8 cellular contexts compared by ENCODE assay signal in the genomic region with DNA sequence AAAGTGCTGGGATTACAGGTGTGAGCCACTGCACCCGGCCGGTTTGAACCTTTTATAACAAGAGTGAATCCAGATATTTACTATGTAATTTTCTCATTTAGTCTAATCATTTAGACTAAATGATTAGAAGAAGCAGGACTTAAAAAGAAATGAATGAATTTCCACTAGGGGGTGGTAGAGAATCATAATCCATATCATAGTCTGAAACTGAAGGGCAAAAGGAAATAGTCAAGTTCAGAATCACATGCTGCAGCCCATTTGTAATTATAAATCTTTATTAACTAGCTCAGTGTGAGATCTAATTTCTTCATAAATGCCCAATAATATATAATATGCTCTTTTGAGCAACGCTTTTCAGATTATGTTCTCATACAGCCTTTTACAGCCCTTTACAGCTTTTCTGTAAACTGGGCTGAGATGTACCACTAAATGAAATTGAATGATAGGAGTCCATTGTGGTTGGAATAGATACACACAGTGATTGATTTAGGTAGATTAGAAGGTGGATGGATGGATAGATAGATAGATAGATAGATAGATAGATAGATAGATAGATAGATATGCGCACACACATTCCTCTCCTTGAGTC. TPM values are rescaled to one million over a fixed set of nuclear protein-coding genes. Genes with fewer than 3 reads are reported as not detected.
DNase-seq lines count a peak whose midpoint lies in the region; ATAC-seq, FAIRE-seq and TF ChIP-seq lines count a peak whose summit lies in the region.

No MANE protein-coding gene starts in this region.

- peak; percentile 74 for FAIRE-seq in K562 (lab: Jason Lieb, UNC)
- FAIRE-seq in keratinocyte (lab: Jason Lieb, UNC), result no peak

- no peak overlapping the region for H3K27ac Mint-ChIP-seq in CD14-positive monocyte

- no peak for TF ChIP-seq POLR2A in HCT116 (IDR thresholded peaks at IDR 0.05; ENCODE audit: borderline replicate concordance, extremely low read depth, insufficient read depth, insufficient read length)
- TF ChIP-seq POLR2A in K562 (conservative IDR thresholded peaks at IDR 0.05), result no peak

- ATAC-seq in HCT116 (peak; percentile 80), K562 (peak; percentile 81), thoracic aorta (ENCODE audit: insufficient number of reproducible peaks, low FRiP score, low read depth) (no peak), HG02981 (IDR thresholded peaks at IDR 0.05; ENCODE audit: unreplicated experiment) (no peak)

- H4K20me1 ChIP-seq in HCT116 (ENCODE audit: insufficient read depth) (no peaks in the 10 kb centered on the region), K562 (replicated peaks; ENCODE audit: control insufficient read depth, insufficient read depth, low read length) (no peaks in the 10 kb centered on the region), keratinocyte (ENCODE audit: control insufficient read depth, extremely low read depth, insufficient read depth, low read length) (no peaks in the 10 kb centered on the region)

- no peaks in the 10 kb centered on the region for H3K9me1 ChIP-seq in K562 (ENCODE audit: control insufficient read depth, insufficient read depth, low read length)
- no peaks in the 10 kb centered on the region for H3K9me1 ChIP-seq in keratinocyte (ENCODE audit: control insufficient read depth, extremely low read depth, insufficient read depth, low read length)

- TF ChIP-seq EP300 in K562 (IDR thresholded peaks at IDR 0.05; ENCODE audit: low read length), result no peak

- H3K27me3 ChIP-seq in HCT116 (ENCODE audit: insufficient read depth, low read length) (no peaks in the 10 kb centered on the region), K562 (ENCODE audit: control insufficient read depth in 2 of 2, insufficient read depth in 2 of 2, low read length in 2 of 2) (peaks cover 8 to 13% of the 10 kb centered on the region in 2 experiments; a peak in 4 of 5 replicates), keratinocyte (ENCODE audit: control insufficient read depth, extremely low read depth, insufficient read depth, low read length) (no peaks in the 10 kb centered on the region), thoracic aorta (replicated peaks; ENCODE audit: insufficient read depth) (no peaks in the 10 kb centered on the region)

- intact Hi-C loops in CD14-positive monocyte (cut with micrococcal nuclease) (loop anchor here (1.0 to 5.0 kb wide), 3 partner anchors 47 to 99 kb away; no protein-coding TSS in a partner anchor), HCT116 (cut with micrococcal nuclease) (loop anchor here (1.0 to 5.0 kb wide), 4 partner anchors 47 to 99 kb away; a partner anchor contains a TSS), K562 (cut with micrococcal nuclease) (loop anchor here (1.0 to 10.0 kb wide), 3 partner anchors 62 to 209 kb away; no protein-coding TSS in a partner anchor)

- peaks cover 14% of the 10 kb centered on the region for H3K4me1 Mint-ChIP-seq in CD14-positive monocyte

- H3K9me2 ChIP-seq in HCT116 (ENCODE audit: insufficient read depth), result no peaks in the 10 kb centered on the region

- TF ChIP-seq CTCF in CD14-positive monocyte (IDR thresholded peaks at IDR 0.05) (peak; percentile 78), HCT116 (IDR thresholded peaks at IDR 0.05 in 2 of 3, conservative IDR thresholded peaks at IDR 0.05 in 1 of 3; ENCODE audit: borderline replicate concordance in 1 of 3, insufficient read depth in 1 of 3, low read depth in 2 of 3, low read length in 2 of 3) (peak; percentile 33 to 80 (median 64)), K562 (IDR thresholded peaks at IDR 0.05 in 2 of 3, conservative IDR thresholded peaks at IDR 0.05 in 1 of 3; ENCODE audit: insufficient read depth in 2 of 3, low read depth in 1 of 3, low read length in 3 of 3) (peak; percentile 39 to 87 (median 56); a peak in 4 of 6 replicates), keratinocyte (optimal IDR thresholded peaks at IDR 0.05 in 1 of 3, IDR thresholded peaks at IDR 0.05 in 1 of 3, conservative IDR thresholded peaks at IDR 0.05 in 1 of 3; ENCODE audit: extremely low read depth in 1 of 3, insufficient read depth in 2 of 3, low read length in 3 of 3) (peak in 2 of 3 experiments; percentile 19 to 39), thoracic aorta (IDR thresholded peaks at IDR 0.05) (peak; percentile 59)

- H3K9ac ChIP-seq in HCT116 (ENCODE audit: low read length) (no peak overlapping the region), K562 (ENCODE audit: insufficient read depth in 1 of 2, low read depth in 2 of 2, low read length in 2 of 2) (no peak overlapping the region), keratinocyte (ENCODE audit: control insufficient read depth, extremely low read depth, insufficient read depth, low read length) (no peak overlapping the region)

- no TSS peak for BruUV-seq in HCT116 (replicated peaks; lab: Mats Ljungman, UMichigan)
- BruUV-seq in K562 (replicated peaks; lab: Mats Ljungman, UMichigan), result no TSS peak

- no peaks in the 10 kb centered on the region for H3K9me3 ChIP-seq in HCT116 (ENCODE audit: control insufficient read depth in 1 of 2, insufficient read depth in 1 of 2, low read depth in 1 of 2, low read length in 2 of 2)
- H3K9me3 ChIP-seq in K562 (replicated peaks; ENCODE audit: control insufficient read depth, insufficient read depth, low read depth, low read length), result no peaks in the 10 kb centered on the region
- H3K9me3 ChIP-seq in keratinocyte (ENCODE audit: control insufficient read depth, low read depth, low read length), result no peaks in the 10 kb centered on the region
- H3K9me3 ChIP-seq in thoracic aorta, result no peaks in the 10 kb centered on the region

- H2AFZ ChIP-seq in HCT116 (ENCODE audit: low read depth, low read length, poor library complexity, severe bottlenecking) (peak overlapping the region; percentile 80), K562 (ENCODE audit: low read depth, low read length) (no peak overlapping the region), keratinocyte (ENCODE audit: control insufficient read depth, low read length) (no peak overlapping the region)

- POLR2A ChIA-PET in HCT116 (lab: Charles Lee) (interaction anchor here (1.4 to 1.6 kb wide), 2 partner anchors 85 to 99 kb away, joined by 6 to 19 read pairs; no protein-coding TSS in a partner anchor), K562 (lab: Yijun Ruan, JAX) (interaction anchor here (0.6 to 1.0 kb wide), 2 partner anchors 66 to 99 kb away, joined by 3 read pairs; no protein-coding TSS in a partner anchor)

- DNase-seq in CD14-positive monocyte (ENCODE audit: low spot score) (no peak), HCT116 (ENCODE audit: low read depth, low spot score) (peak; percentile 72), NCI-H526 (lab: John Stamatoyannopoulos, UW) (peak; percentile 53 to 85), K562 (ENCODE audit: extremely low read depth in 1 of 4, low spot score in 3 of 4) (peak in 3 of 4 experiments; percentile 31 to 78 (median 63)), keratinocyte (ENCODE audit: low read depth, low spot score) (no peak), thoracic aorta (ENCODE audit: low spot score) (no peak), NCI-H128 (lab: John Stamatoyannopoulos, UW; ENCODE audit: unreplicated experiment) (no peak)

- dilution Hi-C loops in keratinocyte (cut with MboI; ENCODE audit: extremely low pct_ligation_motif_present, low sequenced_read_pairs), result no loop called here

- RAD21 ChIA-PET in HCT116 (lab: Charles Lee; ENCODE audit: low non-redundant PET in 1 of 2, low total read pairs in 2 of 2, uncharacterized antibody in 2 of 2, unreplicated experiment in 2 of 2), result interaction anchor here (1.0 to 1.7 kb wide), 3 partner anchors 48 to 99 kb away, joined by 3 to 8 read pairs (median 4); no protein-coding TSS in a partner anchor

- no peaks in the 10 kb centered on the region for H3K9me3 Mint-ChIP-seq in CD14-positive monocyte

- H3K79me2 ChIP-seq in HCT116 (ENCODE audit: insufficient read depth, low read length) (no peaks in the 10 kb centered on the region), K562 (ENCODE audit: control insufficient read depth, insufficient read depth, low read length) (no peaks in the 10 kb centered on the region), keratinocyte (ENCODE audit: control insufficient read depth, insufficient read depth, low read length) (no peaks in the 10 kb centered on the region)

- TF ChIP-seq RAD21 in HCT116 (IDR thresholded peaks at IDR 0.05; ENCODE audit: low read depth), result peak; percentile 86
- peak; percentile 91 to 93 for TF ChIP-seq RAD21 in K562 (CRISPR knock-in tag; conservative IDR thresholded peaks at IDR 0.05 in 1 of 2, IDR thresholded peaks at IDR 0.05 in 1 of 2)

- H3K4me3 Mint-ChIP-seq in CD14-positive monocyte, result no peak overlapping the region

- H3K36me3 ChIP-seq in HCT116 (ENCODE audit: control insufficient read depth in 1 of 2, insufficient read depth in 2 of 2, low read length in 2 of 2), result no peaks in the 10 kb centered on the region
- H3K36me3 ChIP-seq in K562 (ENCODE audit: control insufficient read depth, insufficient read depth, low read length), result no peaks in the 10 kb centered on the region
- H3K36me3 ChIP-seq in keratinocyte (ENCODE audit: control insufficient read depth in 2 of 2, extremely low read depth in 1 of 2, insufficient read depth in 2 of 2, low read length in 2 of 2), result no peaks in the 10 kb centered on the region
- H3K36me3 ChIP-seq in thoracic aorta, result no peaks in the 10 kb centered on the region

- H3K27me3 Mint-ChIP-seq in CD14-positive monocyte (ENCODE audit: low read depth in 3 of 3), result peaks cover 5 to 7% (median 7%) of the 10 kb centered on the region in 3 donors

- H3K4me3 ChIP-seq in HCT116 (replicated peaks in 1 of 2; ENCODE audit: low read depth in 1 of 2, low read length in 2 of 2), result no peak overlapping the region
- H3K4me3 ChIP-seq in K562, result no peak overlapping the region
- H3K4me3 ChIP-seq in keratinocyte (ENCODE audit: control insufficient read depth in 2 of 3, extremely low read depth in 1 of 3, insufficient read depth in 2 of 3, low read depth in 1 of 3, low read length in 3 of 3), result no peak overlapping the region
- H3K4me3 ChIP-seq in thoracic aorta, result no peak overlapping the region

- H3K27ac ChIP-seq in HCT116 (ENCODE audit: low read depth, low read length), result no peak overlapping the region
- no peak overlapping the region for H3K27ac ChIP-seq in K562 (ENCODE audit: extremely low read depth, low read depth, low read length)
- H3K27ac ChIP-seq in keratinocyte (ENCODE audit: control insufficient read depth, insufficient read depth, low read length), result no peak overlapping the region
- H3K27ac ChIP-seq in thoracic aorta, result no peak overlapping the region

- H3K4me1 ChIP-seq in HCT116 (ENCODE audit: control insufficient read depth in 1 of 2, insufficient read depth in 2 of 2, low read length in 2 of 2) (peaks cover 0 to 7% of the 10 kb centered on the region in 2 experiments; a peak in 2 of 4 replicates), K562 (replicated peaks in 1 of 2; ENCODE audit: control insufficient read depth in 2 of 2, insufficient read depth in 2 of 2, low read length in 2 of 2) (no peaks in the 10 kb centered on the region), keratinocyte (ENCODE audit: control insufficient read depth, extremely low read depth, insufficient read depth, low read length) (peaks cover 10% of the 10 kb centered on the region), thoracic aorta (ENCODE audit: control insufficient read depth in 1 of 2, low read depth in 2 of 2) (peaks cover 3 to 7% of the 10 kb centered on the region in 2 donors)

- CTCF ChIA-PET in HCT116 (lab: Charles Lee) (interaction anchor here (0.6 to 2.1 kb wide), 14 partner anchors 8 to 101 kb away, joined by 3 to 39 read pairs (median 4); a partner anchor contains a TSS), K562 (lab: Yijun Ruan, JAX; ENCODE audit: low intra/inter-chr PET ratio) (interaction anchor here (0.6 to 4.0 kb wide), 12 partner anchors 18 to 206 kb away, joined by 3 to 84 read pairs (median 4); no protein-coding TSS in a partner anchor)

- peaks cover 0 to 3% of the 10 kb centered on the region in 2 donors for H3K36me3 Mint-ChIP-seq in CD14-positive monocyte

- 19% methylated on average over 4 of the region's 4 CpGs for WGBS in K562 (ENCODE audit: insufficient coverage, low coverage, missing lambda C conversion rate)

- in situ Hi-C loops in K562 (cut with MboI), result loop anchor here (5.0 kb wide), 1 partner anchor 102 kb away; no protein-coding TSS in a partner anchor

- H3K4me2 ChIP-seq in HCT116 (ENCODE audit: low read length) (no peak overlapping the region), K562 (ENCODE audit: insufficient read depth, low read length) (no peak overlapping the region), keratinocyte (ENCODE audit: control insufficient read depth, extremely low read depth, insufficient read depth, low read depth, low read length) (no peak overlapping the region)

RNA-seq across cellular contexts. Expression of a gene that starts 31.8 kb away (rescaled TPM):
- polyA plus RNA-seq in CD14-positive monocyte (100 to 1,000 TPM; 350 to 405 TPM), K562 (2011; rRNA removed) (1.7 and 2.6 TPM in 2 replicates), K562 (2014; fragmentation: Illumina TruSeq; extraction: Trizol) (1.8 and 2.1 TPM in 2 replicates), K562 (2014; fragmentation: Nextera tagmentation; extraction: Ambion mirVana) (1 to 10 TPM; 1.9 to 2.8 TPM), K562 (2014; rRNA removed) (2.4 and 2.5 TPM in 2 replicates), keratinocyte (21.3 to 29.0 TPM (median 25.4 TPM) in 3 replicates)
- total RNA-seq in HCT116 (2021; ENCODE audit: unreplicated experiment) (8.1 TPM), K562 (2014; rRNA removed) (3.0 TPM in 2 replicates), K562 (2014; rRNA removed; fragmentation: Illumina TruSeq; extraction: Trizol) (1.1 and 1.8 TPM in 2 replicates), K562 (2015; rRNA removed; fragmentation: Illumina TruSeq; extraction: Trizol) (2.3 and 3.7 TPM in 2 replicates), K562 (2021) (3.2 and 3.4 TPM in 2 replicates), thoracic aorta (10 to 100 TPM; 24.2 to 25.7 TPM)
- polyA plus RNA-seq in HCT116 (2012), result 11.0 and 12.5 TPM in 2 replicates
- 0.14 and 0.19 TPM in 2 replicates for total RNA-seq in K562 (2011; cell fraction: chromatin; rRNA removed; ENCODE audit: low replicate concordance)
- total RNA-seq in K562 (2011; cell fraction: nucleolus; rRNA removed), result 0.67 TPM in 1 of 2 replicates, not detected in the other
- 0.23 and 0.59 TPM in 2 replicates for total RNA-seq in K562 (2011; cell fraction: nucleoplasm; rRNA removed)
- 3.4 and 3.6 TPM in 2 replicates for polyA plus RNA-seq in K562 (2011; cell fraction: cytosol; rRNA removed)
- polyA plus RNA-seq in K562 (2011; cell fraction: nucleus; rRNA removed), result 0.68 and 1.4 TPM in 2 replicates
- 7.3 and 12.9 TPM in 2 replicates for polyA plus RNA-seq in K562 (2012)
- 0.33 and 0.70 TPM in 2 replicates for polyA minus RNA-seq in K562 (2011; rRNA and poly(A)+ RNA removed)
- 2.0 TPM in 1 of 2 replicates, not detected in the other for polyA minus RNA-seq in K562 (2011; cell fraction: cytosol; rRNA and poly(A)+ RNA removed)
- polyA minus RNA-seq in K562 (2011; cell fraction: nucleus; rRNA and poly(A)+ RNA removed), result 0.44 and 0.94 TPM in 2 replicates
- polyA plus RNA-seq in keratinocyte (2011; ENCODE audit: low read depth), result 0.69 TPM
- 10.9 and 17.9 TPM in 2 replicates for polyA plus RNA-seq in keratinocyte (2011; cell fraction: cytosol; rRNA removed)
- polyA plus RNA-seq in keratinocyte (2011; cell fraction: nucleus; rRNA removed), result 6.6 TPM in 2 replicates
- 1.4 and 28.6 TPM in 2 replicates for polyA plus RNA-seq in keratinocyte (2012; ENCODE audit: low replicate concordance)
- polyA minus RNA-seq in keratinocyte, result 13.0 to 16.5 TPM (median 14.0 TPM) in 3 replicates
- polyA minus RNA-seq in keratinocyte (2011; cell fraction: cytosol; rRNA and poly(A)+ RNA removed), result 9.2 TPM
- polyA minus RNA-seq in keratinocyte (2011; cell fraction: nucleus; rRNA and poly(A)+ RNA removed), result 1.3 and 1.5 TPM in 2 replicates

RNA-seq across cellular contexts. Expression of a gene that starts 32.3 kb away (rescaled TPM):
- polyA plus RNA-seq in CD14-positive monocyte, result 100 to 1,000 TPM; 204 to 221 TPM
- 32.2 TPM for total RNA-seq in HCT116 (2021; ENCODE audit: unreplicated experiment)
- polyA plus RNA-seq in HCT116 (2012), result 49.6 and 50.8 TPM in 2 replicates
- 5.1 and 12.0 TPM in 2 replicates for total RNA-seq in K562 (2011; cell fraction: chromatin; rRNA removed; ENCODE audit: low replicate concordance)
- total RNA-seq in K562 (2011; cell fraction: nucleolus; rRNA removed), result 7.8 and 9.3 TPM in 2 replicates
- total RNA-seq in K562 (2011; cell fraction: nucleoplasm; rRNA removed), result 6.3 and 7.5 TPM in 2 replicates
- 3.5 and 8.6 TPM in 2 replicates for total RNA-seq in K562 (2014; rRNA removed)
- total RNA-seq in K562 (2014; rRNA removed; fragmentation: Illumina TruSeq; extraction: Trizol), result 2.6 and 4.2 TPM in 2 replicates
- 3.6 and 3.9 TPM in 2 replicates for total RNA-seq in K562 (2015; rRNA removed; fragmentation: Illumina TruSeq; extraction: Trizol)
- total RNA-seq in K562 (2021), result 5.5 and 6.3 TPM in 2 replicates
- polyA plus RNA-seq in K562 (2011; rRNA removed), result 4.3 and 9.2 TPM in 2 replicates
- 5.1 and 6.7 TPM in 2 replicates for polyA plus RNA-seq in K562 (2011; cell fraction: cytosol; rRNA removed)
- polyA plus RNA-seq in K562 (2011; cell fraction: nucleus; rRNA removed), result 6.2 and 11.2 TPM in 2 replicates
- 6.4 and 12.2 TPM in 2 replicates for polyA plus RNA-seq in K562 (2012)
- polyA plus RNA-seq in K562 (2014; fragmentation: Illumina TruSeq; extraction: Trizol), result 4.0 and 4.9 TPM in 2 replicates
- 1 to 10 TPM; 1.3 to 1.7 TPM for polyA plus RNA-seq in K562 (2014; fragmentation: Nextera tagmentation; extraction: Ambion mirVana)
- 6.0 and 6.9 TPM in 2 replicates for polyA plus RNA-seq in K562 (2014; rRNA removed)
- 4.4 and 6.5 TPM in 2 replicates for polyA minus RNA-seq in K562 (2011; rRNA and poly(A)+ RNA removed)
- polyA minus RNA-seq in K562 (2011; cell fraction: cytosol; rRNA and poly(A)+ RNA removed), result 2.5 and 3.3 TPM in 2 replicates
- 1.5 and 3.1 TPM in 2 replicates for polyA minus RNA-seq in K562 (2011; cell fraction: nucleus; rRNA and poly(A)+ RNA removed)
- polyA plus RNA-seq in keratinocyte, result 56.1 to 81.7 TPM (median 61.4 TPM) in 3 replicates
- 10.9 TPM for polyA plus RNA-seq in keratinocyte (2011; ENCODE audit: low read depth)
- polyA plus RNA-seq in keratinocyte (2011; cell fraction: cytosol; rRNA removed), result 44.3 and 45.6 TPM in 2 replicates
- polyA plus RNA-seq in keratinocyte (2011; cell fraction: nucleus; rRNA removed), result 92.6 and 97.3 TPM in 2 replicates
- 47.4 and 68.3 TPM in 2 replicates for polyA plus RNA-seq in keratinocyte (2012; ENCODE audit: low replicate concordance)
- 74.6 to 93.6 TPM (median 82.4 TPM) in 3 replicates for polyA minus RNA-seq in keratinocyte
- polyA minus RNA-seq in keratinocyte (2011; cell fraction: cytosol; rRNA and poly(A)+ RNA removed), result 72.1 TPM
- polyA minus RNA-seq in keratinocyte (2011; cell fraction: nucleus; rRNA and poly(A)+ RNA removed), result 81.8 and 84.9 TPM in 2 replicates
- 10 to 100 TPM; 41.6 to 46.9 TPM for total RNA-seq in thoracic aorta

RNA-seq across cellular contexts. Expression of a gene that starts 41.9 kb away (rescaled TPM):
- polyA plus RNA-seq in CD14-positive monocyte (100 to 1,000 TPM; 487 to 534 TPM), K562 (2011; rRNA removed) (0.12 and 0.71 TPM in 2 replicates), K562 (2014; fragmentation: Illumina TruSeq; extraction: Trizol) (2.0 and 2.7 TPM in 2 replicates), K562 (2014; fragmentation: Nextera tagmentation; extraction: Ambion mirVana) (1 to 10 TPM; 2.4 to 2.6 TPM), K562 (2014; rRNA removed) (2.8 and 4.4 TPM in 2 replicates), keratinocyte (44.4 to 66.7 TPM (median 63.4 TPM) in 3 replicates)
- total RNA-seq in HCT116 (2021; ENCODE audit: unreplicated experiment) (0.96 TPM), K562 (2014; rRNA removed) (2.0 and 3.7 TPM in 2 replicates), K562 (2014; rRNA removed; fragmentation: Illumina TruSeq; extraction: Trizol) (1.9 and 2.0 TPM in 2 replicates), K562 (2015; rRNA removed; fragmentation: Illumina TruSeq; extraction: Trizol) (3.2 and 4.0 TPM in 2 replicates), K562 (2021) (2.9 and 3.3 TPM in 2 replicates), thoracic aorta (10 to 100 TPM; 28.4 to 43.3 TPM)
- polyA plus RNA-seq in HCT116 (2012), result 1.1 and 1.4 TPM in 2 replicates
- 0.30 and 0.72 TPM in 2 replicates for total RNA-seq in K562 (2011; cell fraction: chromatin; rRNA removed; ENCODE audit: low replicate concordance)
- total RNA-seq in K562 (2011; cell fraction: nucleolus; rRNA removed), result 0.17 TPM in 1 of 2 replicates, not detected in the other
- 0.59 TPM in 1 of 2 replicates, not detected in the other for total RNA-seq in K562 (2011; cell fraction: nucleoplasm; rRNA removed)
- polyA plus RNA-seq in K562 (2011; cell fraction: cytosol; rRNA removed), result 0.37 and 0.66 TPM in 2 replicates
- 0.11 and 0.47 TPM in 2 replicates for polyA plus RNA-seq in K562 (2011; cell fraction: nucleus; rRNA removed)
- 4.3 and 11.5 TPM in 2 replicates for polyA plus RNA-seq in K562 (2012)
- 0.18 TPM in 1 of 2 replicates, not detected in the other for polyA minus RNA-seq in K562 (2011; rRNA and poly(A)+ RNA removed)
- polyA minus RNA-seq in K562 (2011; cell fraction: cytosol; rRNA and poly(A)+ RNA removed), result 2.5 TPM in 1 of 2 replicates, not detected in the other
- 0.13 and 0.44 TPM in 2 replicates for polyA minus RNA-seq in K562 (2011; cell fraction: nucleus; rRNA and poly(A)+ RNA removed)
- 10.5 TPM for polyA plus RNA-seq in keratinocyte (2011; ENCODE audit: low read depth)
- polyA plus RNA-seq in keratinocyte (2011; cell fraction: cytosol; rRNA removed), result 34.6 and 43.8 TPM in 2 replicates
- polyA plus RNA-seq in keratinocyte (2011; cell fraction: nucleus; rRNA removed), result 24.8 and 26.6 TPM in 2 replicates
- 17.9 and 59.2 TPM in 2 replicates for polyA plus RNA-seq in keratinocyte (2012; ENCODE audit: low replicate concordance)
- 20.2 to 36.4 TPM (median 31.7 TPM) in 3 replicates for polyA minus RNA-seq in keratinocyte
- 11.1 TPM for polyA minus RNA-seq in keratinocyte (2011; cell fraction: cytosol; rRNA and poly(A)+ RNA removed)
- polyA minus RNA-seq in keratinocyte (2011; cell fraction: nucleus; rRNA and poly(A)+ RNA removed), result 4.3 and 5.0 TPM in 2 replicates

RNA-seq across cellular contexts. Expression of a gene that starts 47.3 kb away (rescaled TPM):
- 10 to 100 TPM; 12.6 to 25.9 TPM for polyA plus RNA-seq in CD14-positive monocyte
- 59.9 TPM for total RNA-seq in HCT116 (2021; ENCODE audit: unreplicated experiment)
- polyA plus RNA-seq in HCT116 (2012), result 43.9 and 67.4 TPM in 2 replicates
- 57.7 and 67.6 TPM in 2 replicates for total RNA-seq in K562 (2011; cell fraction: chromatin; rRNA removed; ENCODE audit: low replicate concordance)
- total RNA-seq in K562 (2011; cell fraction: nucleolus; rRNA removed), result 84.4 and 89.1 TPM in 2 replicates
- total RNA-seq in K562 (2011; cell fraction: nucleoplasm; rRNA removed), result 63.3 and 85.4 TPM in 2 replicates
- total RNA-seq in K562 (2014; rRNA removed), result 19.8 and 26.6 TPM in 2 replicates
- total RNA-seq in K562 (2014; rRNA removed; fragmentation: Illumina TruSeq; extraction: Trizol), result 12.9 and 18.4 TPM in 2 replicates
- 13.9 and 15.2 TPM in 2 replicates for total RNA-seq in K562 (2015; rRNA removed; fragmentation: Illumina TruSeq; extraction: Trizol)
- total RNA-seq in K562 (2021), result 47.2 and 53.5 TPM in 2 replicates
- polyA plus RNA-seq in K562 (2011; rRNA removed), result 15.7 and 19.6 TPM in 2 replicates
- polyA plus RNA-seq in K562 (2011; cell fraction: cytosol; rRNA removed), result 14.2 and 21.5 TPM in 2 replicates
- 53.7 and 124 TPM in 2 replicates for polyA plus RNA-seq in K562 (2011; cell fraction: nucleus; rRNA removed)
- 19.9 and 26.3 TPM in 2 replicates for polyA plus RNA-seq in K562 (2012)
- polyA plus RNA-seq in K562 (2014; fragmentation: Illumina TruSeq; extraction: Trizol), result 26.8 and 27.3 TPM in 2 replicates
- polyA plus RNA-seq in K562 (2014; fragmentation: Nextera tagmentation; extraction: Ambion mirVana), result 1 to 10 TPM; 2.0 to 3.1 TPM
- 27.7 and 35.3 TPM in 2 replicates for polyA plus RNA-seq in K562 (2014; rRNA removed)
- 12.2 and 26.6 TPM in 2 replicates for polyA minus RNA-seq in K562 (2011; rRNA and poly(A)+ RNA removed)
- 7.1 and 25.6 TPM in 2 replicates for polyA minus RNA-seq in K562 (2011; cell fraction: cytosol; rRNA and poly(A)+ RNA removed)
- polyA minus RNA-seq in K562 (2011; cell fraction: nucleus; rRNA and poly(A)+ RNA removed), result 31.2 and 44.6 TPM in 2 replicates
- 24.5 to 50.7 TPM (median 32.6 TPM) in 3 replicates for polyA plus RNA-seq in keratinocyte
- polyA plus RNA-seq in keratinocyte (2011; ENCODE audit: low read depth), result 4.3 TPM
- 7.8 and 9.5 TPM in 2 replicates for polyA plus RNA-seq in keratinocyte (2011; cell fraction: cytosol; rRNA removed)
- polyA plus RNA-seq in keratinocyte (2011; cell fraction: nucleus; rRNA removed), result 69.2 and 76.6 TPM in 2 replicates
- polyA plus RNA-seq in keratinocyte (2012; ENCODE audit: low replicate concordance), result 21.9 and 59.2 TPM in 2 replicates
- 49.4 to 105 TPM (median 68.7 TPM) in 3 replicates for polyA minus RNA-seq in keratinocyte
- polyA minus RNA-seq in keratinocyte (2011; cell fraction: cytosol; rRNA and poly(A)+ RNA removed), result 24.0 TPM
- polyA minus RNA-seq in keratinocyte (2011; cell fraction: nucleus; rRNA and poly(A)+ RNA removed), result 94.4 and 116 TPM in 2 replicates
- 10 to 100 TPM in 1 of 2 donors, 1 to 10 TPM in 1; 9.6 to 17.3 TPM for total RNA-seq in thoracic aorta

RNA-seq across cellular contexts. Expression of a gene that starts 55.0 kb away (rescaled TPM):
- polyA plus RNA-seq in CD14-positive monocyte, result 100 to 1,000 TPM; 726 to 924 TPM
- 3.3 TPM for total RNA-seq in HCT116 (2021; ENCODE audit: unreplicated experiment)
- 1.7 and 2.3 TPM in 2 replicates for polyA plus RNA-seq in HCT116 (2012)
- total RNA-seq in K562 (2011; cell fraction: chromatin; rRNA removed; ENCODE audit: low replicate concordance), result not detected in 2 replicates
- not detected in 2 replicates for total RNA-seq in K562 (2011; cell fraction: nucleolus; rRNA removed)
- not detected in 2 replicates for total RNA-seq in K562 (2011; cell fraction: nucleoplasm; rRNA removed)
- not detected in 2 replicates for total RNA-seq in K562 (2014; rRNA removed)
- total RNA-seq in K562 (2014; rRNA removed; fragmentation: Illumina TruSeq; extraction: Trizol), result not detected in 2 replicates
- not detected in 2 replicates for total RNA-seq in K562 (2015; rRNA removed; fragmentation: Illumina TruSeq; extraction: Trizol)
- total RNA-seq in K562 (2021), result 0.18 and 0.38 TPM in 2 replicates
- not detected in 2 replicates for polyA plus RNA-seq in K562 (2011; rRNA removed)
- polyA plus RNA-seq in K562 (2011; cell fraction: cytosol; rRNA removed), result not detected in 2 replicates
- not detected in 2 replicates for polyA plus RNA-seq in K562 (2011; cell fraction: nucleus; rRNA removed)
- polyA plus RNA-seq in K562 (2012), result not detected in 2 replicates
- not detected in 2 replicates for polyA plus RNA-seq in K562 (2014; fragmentation: Illumina TruSeq; extraction: Trizol)
- polyA plus RNA-seq in K562 (2014; fragmentation: Nextera tagmentation; extraction: Ambion mirVana), result not detected
- polyA plus RNA-seq in K562 (2014; rRNA removed), result 0.03 TPM in 1 of 2 replicates, not detected in the other
- not detected in 2 replicates for polyA minus RNA-seq in K562 (2011; rRNA and poly(A)+ RNA removed)
- polyA minus RNA-seq in K562 (2011; cell fraction: cytosol; rRNA and poly(A)+ RNA removed), result not detected in 2 replicates
- not detected in 2 replicates for polyA minus RNA-seq in K562 (2011; cell fraction: nucleus; rRNA and poly(A)+ RNA removed)
- polyA plus RNA-seq in keratinocyte, result 0.13 TPM in 1 of 3 replicates, not detected in the others
- polyA plus RNA-seq in keratinocyte (2011; ENCODE audit: low read depth), result not detected
- polyA plus RNA-seq in keratinocyte (2011; cell fraction: cytosol; rRNA removed), result not detected in 2 replicates
- not detected in 2 replicates for polyA plus RNA-seq in keratinocyte (2011; cell fraction: nucleus; rRNA removed)
- polyA plus RNA-seq in keratinocyte (2012; ENCODE audit: low replicate concordance), result 0.21 TPM in 1 of 2 replicates, not detected in the other
- not detected in 3 replicates for polyA minus RNA-seq in keratinocyte
- not detected for polyA minus RNA-seq in keratinocyte (2011; cell fraction: cytosol; rRNA and poly(A)+ RNA removed)
- not detected in 2 replicates for polyA minus RNA-seq in keratinocyte (2011; cell fraction: nucleus; rRNA and poly(A)+ RNA removed)
- 10 to 100 TPM; 13.5 to 34.4 TPM for total RNA-seq in thoracic aorta

Comparison
In these comparisons a context has a peak if more than half of its experiments do, and no peak if none do; other contexts are left out.
1. DNase-seq: peak in HCT116 (single experiment), NCI-H526 (2 of 2) and K562 (3 of 4); none in CD14-positive monocyte (single experiment), keratinocyte (single experiment), thoracic aorta (single experiment) and NCI-H128 (single experiment).
2. ATAC-seq: peak in HCT116 (single experiment) and K562 (single experiment); none in thoracic aorta (single experiment) and HG02981 (single experiment).
3. RNA of a gene that starts 41.9 kb away (total RNA-seq): 28.4 to 43.3 TPM in thoracic aorta; 0.17 to 4.0 TPM in K562 and 0.96 TPM in HCT116 (single experiment); every median in the first group is over 4 times any median in the second.
4. Peak in every context shown above with its lines, with median percentiles within 50 percentile points of each other: CTCF ChIP-seq.